Comparison of ENCODE assay signal across 14 cellular contexts in genomic region chr5:135645336-135645735, GRCh38.
"Had no signal": no experiment of that assay in that cellular context is flagged by ENCODE, and none has a peak within 500 bp of the region (broad histone marks: within the 10 kb centered on the region; RNA-seq: fewer than 3 reads in every experiment).

No MANE protein-coding gene starts in this region.

- H3K27me3 ChIP-seq: brain microvascular endothelial cell, sigmoid colon, transverse colon, vagina had no signal

- H3K9me3 ChIP-seq: lower lobe of right lung, sigmoid colon, transverse colon, vagina had no signal

- H3K36me3 ChIP-seq: brain microvascular endothelial cell, lower lobe of right lung, sigmoid colon, transverse colon, vagina had no signal

- H3K4me3 ChIP-seq: lower lobe of right lung, sigmoid colon, transverse colon, vagina had no signal

- H3K4me1 ChIP-seq: lower lobe of right lung, transverse colon had no signal

- H3K27ac ChIP-seq: brain microvascular endothelial cell, lower lobe of right lung, sigmoid colon, vagina had no signal

- DNase-seq: activated naive CD4-positive, alpha-beta T cell; activated naive CD8-positive, alpha-beta T cell treated with anti-CD3 and anti-CD28 coated beads, Interleukin-2, amount 10 ng/mL, durations not matched to agents 7 days and 5 days; anterior cingulate cortex; brain microvascular endothelial cell; dermis blood vessel endothelial cell; hippocampal formation; kidney glomerular epithelial cell; lower lobe of right lung; midbrain; sigmoid colon; stimulated activated naive B cell treated with anti-CD40 and anti-IgM and Interleukin-4, amounts not matched to agents 10 μg/mL and 1 μg/mL and 100 μg/mL, for 72 hours; SW 1271; transverse colon had no signal
